ENCODE assay signal across 22 cellular contexts in the genomic region with DNA sequence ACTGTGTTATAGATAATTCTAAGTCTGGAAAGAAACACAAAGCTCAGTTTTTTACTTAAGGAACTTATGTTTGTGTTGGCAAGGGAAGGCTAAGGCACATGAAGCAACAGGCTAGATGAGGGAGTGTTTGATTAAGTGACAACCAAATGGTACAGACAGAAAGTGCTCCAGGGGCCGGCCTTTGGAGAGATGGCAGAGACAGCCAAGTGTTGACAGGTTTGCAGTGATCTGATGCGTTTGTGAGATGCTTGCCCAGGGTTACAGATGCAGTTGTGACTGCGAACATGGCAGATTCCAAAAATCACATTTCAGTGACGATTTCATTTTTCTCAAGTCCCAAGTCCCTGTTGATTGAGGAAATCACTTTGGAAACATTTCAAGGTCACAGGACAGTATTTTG.
DNase-seq lines count a peak whose midpoint lies in the region; ATAC-seq and TF ChIP-seq lines count a peak whose summit lies in the region.
"Had no signal": no experiment of that assay in that cellular context is flagged by ENCODE, and none has a peak within 500 bp of the region (broad histone marks: within the 10 kb centered on the region; RNA-seq: fewer than 3 reads in every experiment).

No MANE protein-coding gene starts in this region.

- H3K9me3 ChIP-seq in body of pancreas, result no peaks in the 10 kb centered on the region
- H3K9me3 ChIP-seq in upper lobe of right lung, result no peaks in the 10 kb centered on the region
- H3K9me3 ChIP-seq: Caco-2, MG63, SJCRH30 had no signal

- TF ChIP-seq CTCF in body of pancreas (IDR thresholded peaks at IDR 0.05) (no peak), fibroblast of pulmonary artery (IDR thresholded peaks at IDR 0.05; ENCODE audit: low read length, missing control alignments) (no peak), nephron (IDR thresholded peaks at IDR 0.05; ENCODE audit: unreplicated experiment in 3 of 3) (no peak), upper lobe of right lung (IDR thresholded peaks at IDR 0.05) (no peak)

- peak; percentile 15 for ATAC-seq in body of pancreas
- ATAC-seq in upper lobe of right lung, result peak; percentile 60
- no peak for ATAC-seq in stimulated activated naive CD8-positive, alpha-beta T cell treated with anti-CD3 and anti-CD28 coated beads, Interleukin-15, Interleukin-2, amounts not matched to agents 100 U/mL and 50 U/mL, for 24 hours
- ATAC-seq: CD8-positive, alpha-beta T cell; Right ventricle myocardium inferior had no signal

- peak overlapping the region in 1 of 3 experiments; percentile 1 for H3K4me3 Mint-ChIP-seq in nephron
- H3K4me3 Mint-ChIP-seq: B cell; CD8-positive, alpha-beta T cell had no signal

- H3K27me3 ChIP-seq in body of pancreas, result no peaks in the 10 kb centered on the region
- no peaks in the 10 kb centered on the region for H3K27me3 ChIP-seq in upper lobe of right lung
- H3K27me3 ChIP-seq: MG63, SJCRH30 had no signal

- H3K4me1 ChIP-seq in body of pancreas (peaks cover 5% of the 10 kb centered on the region), upper lobe of right lung (peaks cover 8% of the 10 kb centered on the region)
- H3K4me1 ChIP-seq: Caco-2, SJCRH30 had no signal

- no peaks in the 10 kb centered on the region for H3K36me3 Mint-ChIP-seq in nephron (ENCODE audit: low read depth)
- H3K36me3 Mint-ChIP-seq: CD8-positive, alpha-beta T cell had no signal

- H3K4me1 Mint-ChIP-seq in nephron, result peaks cover 9% of the 10 kb centered on the region
- H3K4me1 Mint-ChIP-seq: B cell had no signal

- H3K9me3 Mint-ChIP-seq in nephron, result no peaks in the 10 kb centered on the region

- H3K27ac Mint-ChIP-seq in nephron, result peak overlapping the region; percentile 60 to 80 (median 78)
- H3K27ac Mint-ChIP-seq: B cell; CD8-positive, alpha-beta T cell had no signal

- H3K27me3 Mint-ChIP-seq in nephron (ENCODE audit: low read depth), result no peaks in the 10 kb centered on the region
- H3K27me3 Mint-ChIP-seq: B cell had no signal

- H3K4me3 ChIP-seq in body of pancreas, result no peak overlapping the region
- H3K4me3 ChIP-seq in fibroblast of pulmonary artery (replicated peaks; ENCODE audit: low read depth, low read length), result no peak overlapping the region
- no peak overlapping the region for H3K4me3 ChIP-seq in upper lobe of right lung
- H3K4me3 ChIP-seq: GM23248, MG63, PC-9, SJCRH30 had no signal

- intact Hi-C loops in body of pancreas (cut with DNase I), result no loop called here
- intact Hi-C loops in upper lobe of right lung (cut with DNase I), result no loop called here
- intact Hi-C loops in head of caudate nucleus (cut with DNase I), result no loop called here

- 36 to 50% methylated on average over 4 of the region's 4 CpGs for WGBS in body of pancreas, 2 donors

- no peak for TF ChIP-seq POLR2A in body of pancreas (IDR thresholded peaks at IDR 0.05)

- H3K36me3 ChIP-seq in body of pancreas (replicated peaks in 1 of 2; ENCODE audit: insufficient read depth in 1 of 2, low read depth in 2 of 2) (no peaks in the 10 kb centered on the region), upper lobe of right lung (no peaks in the 10 kb centered on the region)
- H3K36me3 ChIP-seq: MG63, SJCRH30 had no signal

- H3K27ac ChIP-seq in body of pancreas (no peak overlapping the region), upper lobe of right lung (no peak overlapping the region)
- H3K27ac ChIP-seq: C4-2B, GM23248, PC-9, SJCRH30 had no signal

- no peak for DNase-seq in body of pancreas
- peak; percentile 47 for DNase-seq in fibroblast of pulmonary artery (ENCODE audit: low read depth)
- DNase-seq in upper lobe of right lung, result no peak
- no peak for DNase-seq in NCI-H2081 treated with DMSO at 0.1 percent for 48 hours (lab: John Stamatoyannopoulos, UW)
- DNase-seq in head of caudate nucleus, result no peak
- DNase-seq in stimulated activated naive CD8-positive, alpha-beta T cell treated with anti-CD3 and anti-CD28 coated beads, Interleukin-15, Interleukin-2, amounts not matched to agents 100 U/mL and 50 U/mL, for 24 hours, result no peak
- DNase-seq: Caco-2; CD8-positive, alpha-beta T cell; DMS 273 treated with DMSO at 0.1 percent for 48 hours; DMS79 treated with DMSO at 0.1 percent for 48 hours; GM23248; H7; KG1; MG63; NCI-H2029; NCI-H526 treated with DMSO at 0.1 percent for 48 hours; PC-9; SJCRH30 had no signal
